Comparison of ENCODE assay signal across 34 cellular contexts in genomic region chr4:93187441-93187840, GRCh38.
"Had no signal": no experiment of that assay in that cellular context is flagged by ENCODE, and none has a peak within 500 bp of the region (broad histone marks: within the 10 kb centered on the region; RNA-seq: fewer than 3 reads in every experiment).

No MANE protein-coding gene starts in this region.

- H3K9me3 ChIP-seq: MG63 had no signal

- H3K27me3 ChIP-seq: MG63 had no signal

- H3K36me3 ChIP-seq: MG63 had no signal

- DNase-seq: Karpas-422, Kasumi-1, MG63, MM.1S, MV-4-11, NCI-H1048, NCI-H1092, NCI-H1092 treated with DMSO at 0.1 percent for 48 hours, NCI-H1105, NCI-H1105 treated with DMSO at 0.1 percent for 48 hours, NCI-H1417, NCI-H1417 treated with DMSO at 0.1 percent for 48 hours, NCI-H1436, NCI-H1436 treated with DMSO at 0.1 percent for 48 hours, NCI-H146, NCI-H1694, NCI-H1694 treated with DMSO at 0.1 percent for 48 hours, NCI-H187, NCI-H187 treated with DMSO at 0.1 percent for 48 hours, NCI-H1930, NCI-H2029, NCI-H2029 treated with DMSO at 0.1 percent for 48 hours, NCI-H2081, NCI-H2081 treated with DMSO at 0.1 percent for 48 hours, NCI-H2107, NCI-H2171, NCI-H2171 treated with DMSO at 0.1 percent for 48 hours, NCI-H2227 treated with DMSO at 0.1 percent for 48 hours, NCI-H226, NCI-H345, NCI-H446, NCI-H446 treated with DMSO at 0.1 percent for 48 hours, NCI-H510A, NCI-H510A treated with DMSO at 0.1 percent for 48 hours had no signal

- H3K4me3 ChIP-seq: MG63 had no signal
